Comparison of ENCODE assay signal across 27 cellular contexts in the genomic region with DNA sequence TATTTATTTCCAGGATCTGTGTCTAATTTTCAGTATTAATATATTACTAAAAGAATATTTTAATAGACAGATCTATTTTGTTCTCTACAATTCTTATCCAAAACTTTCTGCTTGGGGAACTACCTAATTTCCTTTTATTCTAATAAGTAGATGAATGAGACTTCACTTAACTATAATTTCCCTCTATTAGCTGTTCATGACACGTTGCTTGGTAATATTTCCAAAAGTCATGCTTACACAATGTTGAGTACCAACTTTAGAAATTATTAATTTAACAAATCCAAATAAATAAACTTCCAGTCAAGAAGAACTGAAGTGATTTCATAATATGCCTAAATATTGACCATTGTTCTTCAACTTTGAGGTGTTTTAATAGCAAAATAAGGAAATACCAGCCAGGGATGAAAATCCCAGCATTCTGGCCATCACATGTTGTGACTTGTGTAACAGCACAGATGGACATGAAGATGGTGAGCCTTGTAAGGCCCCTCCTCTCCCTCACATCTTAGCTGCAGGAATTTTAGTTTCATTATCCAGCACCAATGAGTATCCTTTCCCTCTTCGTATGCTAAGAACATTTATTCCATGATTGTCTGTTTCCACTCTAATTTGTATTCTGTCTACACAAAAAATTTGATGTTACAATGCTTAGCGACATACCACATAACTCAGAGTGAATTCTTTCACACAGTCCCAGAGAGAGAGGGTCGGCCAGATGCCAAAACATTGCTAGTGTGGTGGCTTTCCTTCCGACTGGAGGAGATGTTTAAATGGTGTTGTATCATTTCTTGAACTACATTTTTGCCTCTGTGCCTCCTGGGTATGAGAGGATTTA.
DNase-seq lines count a peak whose midpoint lies in the region; ATAC-seq, FAIRE-seq and TF ChIP-seq lines count a peak whose summit lies in the region.
"Had no signal": no experiment of that assay in that cellular context is flagged by ENCODE, and none has a peak within 500 bp of the region (broad histone marks: within the 10 kb centered on the region; RNA-seq: fewer than 3 reads in every experiment).

No MANE protein-coding gene starts in this region.

- ATAC-seq in lung (ENCODE audit: insufficient read depth, low FRiP score) (peak; percentile 71), aorta (ENCODE audit: low FRiP score) (peak; percentile 53), HG03280 (IDR thresholded peaks at IDR 0.05; ENCODE audit: unreplicated experiment) (no peak)
- ATAC-seq: activated CD4-positive, alpha-beta T cell treated with anti-CD3 and anti-CD28 coated beads for 36 hours; activated T-cell treated with anti-CD3 and anti-CD28 coated beads, Interleukin-2, amount 50 U/mL, for 4 hours; CD8-positive, alpha-beta T cell; heart left ventricle; natural killer cell treated with Interleukin-12 subunit alpha and Interleukin-12 subunit beta and Interleukin-15 and Interleukin-18, amount 100 ng/mL, for 72 hours had no signal

- H3K27ac ChIP-seq in breast epithelium (peak overlapping the region in 1 of 2 donors; percentile 30), lung (ENCODE audit: low read depth in 1 of 2, low read length in 1 of 2) (peak overlapping the region in 1 of 2 donors; percentile 28), aorta (ENCODE audit: low read depth in 1 of 2, low read length in 2 of 2) (no peak overlapping the region), esophagus squamous epithelium (no peak overlapping the region)
- H3K27ac ChIP-seq: 22Rv1, heart left ventricle, ovary, tibial artery had no signal

- WGBS in lung, 2 donors = 37 to 70% methylated on average over 5 of the region's 5 CpGs
- 21 to 35% methylated on average over 5 of the region's 5 CpGs for WGBS in aorta, 2 donors
- WGBS in esophagus squamous epithelium, 2 donors = 26% methylated on average over 5 of the region's 5 CpGs

- no peaks in the 10 kb centered on the region for H3K4me1 ChIP-seq in breast epithelium
- peaks cover 0 to 3% of the 10 kb centered on the region in 2 donors for H3K4me1 ChIP-seq in lung (ENCODE audit: control insufficient read depth in 2 of 2, insufficient read depth in 2 of 2, low read length in 2 of 2)
- no peaks in the 10 kb centered on the region for H3K4me1 ChIP-seq in aorta (ENCODE audit: control insufficient read depth in 1 of 2, insufficient read depth in 2 of 2, low read length in 2 of 2)
- peaks cover 6 to 40% (median 9%) of the 10 kb centered on the region in 3 donors for H3K4me1 ChIP-seq in esophagus squamous epithelium
- H3K4me1 ChIP-seq: heart left ventricle had no signal

- H3K36me3 Mint-ChIP-seq in MCF 10A (ENCODE audit: insufficient read depth, unreplicated experiment) = no peaks in the 10 kb centered on the region
- H3K36me3 Mint-ChIP-seq: CD8-positive, alpha-beta T cell; natural killer cell treated with Interleukin-12 subunit alpha and Interleukin-12 subunit beta and Interleukin-15 and Interleukin-18, amount 100 ng/mL, for 72 hours had no signal

- H3K4me3 ChIP-seq in breast epithelium (peak overlapping the region in 2 of 3 donors; percentile 12 to 38), bronchial epithelial cell (ENCODE audit: low read depth, low read length) (no peak overlapping the region), lung (no peak overlapping the region), aorta (ENCODE audit: low read length in 2 of 2) (no peak overlapping the region), esophagus squamous epithelium (no peak overlapping the region)
- H3K4me3 ChIP-seq: heart left ventricle, MG63, ovary, tibial artery had no signal

- no peaks in the 10 kb centered on the region for H3K27me3 Mint-ChIP-seq in MCF 10A (ENCODE audit: insufficient read depth, unreplicated experiment)
- H3K27me3 Mint-ChIP-seq: activated CD4-positive, alpha-beta T cell treated with anti-CD3 and anti-CD28 coated beads for 36 hours; stimulated activated naive CD8-positive, alpha-beta T cell treated with anti-CD3 and anti-CD28 coated beads, Interleukin-15, Interleukin-2, amounts not matched to agents 100 ng/mL and 50 ng/mL, for 24 hours had no signal

- intact Hi-C loops in breast epithelium (cut with DNase I; ENCODE audit: low total_unique reads) (no loop called here), MCF 10A (cut with micrococcal nuclease) (no loop called here), aorta (cut with DNase I) (no loop called here), esophagus squamous epithelium (cut with DNase I) (no loop called here)

- no peak overlapping the region for H3K4me3 Mint-ChIP-seq in MCF 10A (ENCODE audit: unreplicated experiment)
- H3K4me3 Mint-ChIP-seq: activated CD4-positive, alpha-beta T cell treated with anti-CD3 and anti-CD28 coated beads for 36 hours; activated T-cell treated with anti-CD3 and anti-CD28 coated beads, Interleukin-2, amount 50 U/mL, for 4 hours; CD8-positive, alpha-beta T cell; natural killer cell treated with Interleukin-12 subunit alpha and Interleukin-12 subunit beta and Interleukin-15 and Interleukin-18, amount 100 ng/mL, for 72 hours; stimulated activated naive CD8-positive, alpha-beta T cell treated with anti-CD3 and anti-CD28 coated beads, Interleukin-15, Interleukin-2, amounts not matched to agents 100 ng/mL and 50 ng/mL, for 24 hours had no signal

- peak in 1 of 2 donors; percentile 28 for DNase-seq in breast epithelium (ENCODE audit: low spot score in 2 of 2)
- DNase-seq in MCF 10A (ENCODE audit: unreplicated experiment) = no peak
- peak; percentile 69 for DNase-seq in bronchial epithelial cell (ENCODE audit: low read depth)
- peak; percentile 53 for DNase-seq in lung (ENCODE audit: low spot score)
- no peak for DNase-seq in aorta
- DNase-seq in stimulated activated CD4-positive, alpha-beta T cell treated with anti-CD3 and anti-CD28 coated beads, Interleukin-2, amount 100 ng/mL, for 48 hours = no peak
- no peak for DNase-seq in esophagus squamous epithelium (lab: John Stamatoyannopoulos, UW)
- DNase-seq: activated CD4-positive, alpha-beta T cell treated with anti-CD3 and anti-CD28 coated beads for 36 hours; activated naive CD4-positive, alpha-beta T cell treated with Interleukin-2 at 50 U/mL for 16 hours; activated T-cell treated with anti-CD3 and anti-CD28 coated beads, Interleukin-2, amount 50 U/mL, for 4 hours; CD8-positive, alpha-beta T cell; cortex of kidney; DMS153; HCEC 1CT; heart left ventricle; IMR-90; MG63; midbrain; NCI-H1436; ovary; tibial artery had no signal

- CTCF ChIA-PET in MCF 10A (lab: Yijun Ruan, JAX) = interaction anchor here (1.0 kb wide), 1 partner anchor 237 kb away, joined by 3 read pairs; no protein-coding TSS in a partner anchor

- FAIRE-seq in bronchial epithelial cell (lab: Jason Lieb, UNC) = no peak
- FAIRE-seq: GM19239, RCC 7860 had no signal

- peaks cover 5% of the 10 kb centered on the region for H3K9me3 Mint-ChIP-seq in MCF 10A (ENCODE audit: unreplicated experiment)
- H3K9me3 Mint-ChIP-seq: CD8-positive, alpha-beta T cell; stimulated activated naive CD8-positive, alpha-beta T cell treated with anti-CD3 and anti-CD28 coated beads, Interleukin-15, Interleukin-2, amounts not matched to agents 100 ng/mL and 50 ng/mL, for 24 hours had no signal

- H3K4me1 Mint-ChIP-seq in MCF 10A (ENCODE audit: insufficient read depth, unreplicated experiment) = no peaks in the 10 kb centered on the region
- H3K4me1 Mint-ChIP-seq: activated CD4-positive, alpha-beta T cell treated with anti-CD3 and anti-CD28 coated beads for 36 hours had no signal

- TF ChIP-seq CTCF in breast epithelium (IDR thresholded peaks at IDR 0.05) = no peak
- no peak for TF ChIP-seq CTCF in MCF 10A (IDR thresholded peaks at IDR 0.05; ENCODE audit: unreplicated experiment)
- no peak for TF ChIP-seq CTCF in bronchial epithelial cell (IDR thresholded peaks at IDR 0.05; ENCODE audit: insufficient read depth, low read length, severe bottlenecking)
- TF ChIP-seq CTCF in lung (IDR thresholded peaks at IDR 0.05; ENCODE audit: control extremely low read depth, extremely low read depth) = no peak
- TF ChIP-seq CTCF in esophagus squamous epithelium (IDR thresholded peaks at IDR 0.05) = no peak

- no peaks in the 10 kb centered on the region for H3K36me3 ChIP-seq in breast epithelium
- H3K36me3 ChIP-seq in bronchial epithelial cell (ENCODE audit: control insufficient read depth, insufficient read depth, low read length) = no peaks in the 10 kb centered on the region
- H3K36me3 ChIP-seq in lung (ENCODE audit: control insufficient read depth in 2 of 2, insufficient read depth in 2 of 2, low read length in 2 of 2) = no peaks in the 10 kb centered on the region
- no peaks in the 10 kb centered on the region for H3K36me3 ChIP-seq in aorta (ENCODE audit: control insufficient read depth in 1 of 2, insufficient read depth in 2 of 2, low read length in 1 of 2)
- H3K36me3 ChIP-seq in esophagus squamous epithelium = no peaks in the 10 kb centered on the region
- H3K36me3 ChIP-seq: heart left ventricle, MG63, ovary, tibial artery had no signal

- BruUV-seq in MCF 10A (replicated peaks; lab: Mats Ljungman, UMichigan) = no TSS peak

- TF ChIP-seq POLR2A in breast epithelium (IDR thresholded peaks at IDR 0.05) (no peak), esophagus squamous epithelium (IDR thresholded peaks at IDR 0.05) (no peak)

- POLR2A ChIA-PET in MCF 10A (lab: Yijun Ruan, JAX) = interaction anchor here (0.7 kb wide), 1 partner anchor 67 kb away, joined by 4 read pairs; no protein-coding TSS in a partner anchor

- H3K9me3 ChIP-seq in breast epithelium = no peaks in the 10 kb centered on the region
- peaks cover 0 to 2% of the 10 kb centered on the region in 2 donors for H3K9me3 ChIP-seq in lung (ENCODE audit: control insufficient read depth in 2 of 2, insufficient read depth in 1 of 2, low read length in 1 of 2)
- H3K9me3 ChIP-seq in aorta (ENCODE audit: control insufficient read depth, low read length) = no peaks in the 10 kb centered on the region
- H3K9me3 ChIP-seq in esophagus squamous epithelium = no peaks in the 10 kb centered on the region
- H3K9me3 ChIP-seq: heart left ventricle, MG63, ovary, tibial artery had no signal

- H3K27me3 ChIP-seq in breast epithelium (no peaks in the 10 kb centered on the region), bronchial epithelial cell (ENCODE audit: control insufficient read depth, insufficient read depth, low read length) (no peaks in the 10 kb centered on the region), lung (ENCODE audit: control insufficient read depth, insufficient read depth) (no peaks in the 10 kb centered on the region), aorta (ENCODE audit: control insufficient read depth in 1 of 2, insufficient read depth in 2 of 2, low read length in 1 of 2) (no peaks in the 10 kb centered on the region), esophagus squamous epithelium (peaks cover 0 to 13% (median 0%) of the 10 kb centered on the region in 4 donors)
- H3K27me3 ChIP-seq: MG63, ovary, tibial artery had no signal

- H3K27ac Mint-ChIP-seq in MCF 10A (ENCODE audit: low read depth, unreplicated experiment) = no peak overlapping the region
- H3K27ac Mint-ChIP-seq: activated CD4-positive, alpha-beta T cell treated with anti-CD3 and anti-CD28 coated beads for 36 hours; CD8-positive, alpha-beta T cell; natural killer cell treated with Interleukin-12 subunit alpha and Interleukin-12 subunit beta and Interleukin-15 and Interleukin-18, amount 100 ng/mL, for 72 hours; stimulated activated naive CD8-positive, alpha-beta T cell treated with anti-CD3 and anti-CD28 coated beads, Interleukin-15, Interleukin-2, amounts not matched to agents 100 ng/mL and 50 ng/mL, for 24 hours had no signal

Comparison
In these comparisons a context has a peak if more than half of its experiments do, and no peak if none do; other contexts are left out.
1. DNase-seq: peak in bronchial epithelial cell (single experiment) and lung (single experiment); none in MCF 10A (single experiment), aorta (0 of 2), stimulated activated CD4-positive, alpha-beta T cell treated with anti-CD3 and anti-CD28 coated beads, Interleukin-2, amount 100 ng/mL, for 48 hours (0 of 2) and esophagus squamous epithelium (single experiment).
2. H3K4me3 ChIP-seq: peak in breast epithelium (2 of 3); none in bronchial epithelial cell (single experiment), lung (single experiment), aorta (0 of 2) and esophagus squamous epithelium (0 of 4).